In the genomic region with DNA sequence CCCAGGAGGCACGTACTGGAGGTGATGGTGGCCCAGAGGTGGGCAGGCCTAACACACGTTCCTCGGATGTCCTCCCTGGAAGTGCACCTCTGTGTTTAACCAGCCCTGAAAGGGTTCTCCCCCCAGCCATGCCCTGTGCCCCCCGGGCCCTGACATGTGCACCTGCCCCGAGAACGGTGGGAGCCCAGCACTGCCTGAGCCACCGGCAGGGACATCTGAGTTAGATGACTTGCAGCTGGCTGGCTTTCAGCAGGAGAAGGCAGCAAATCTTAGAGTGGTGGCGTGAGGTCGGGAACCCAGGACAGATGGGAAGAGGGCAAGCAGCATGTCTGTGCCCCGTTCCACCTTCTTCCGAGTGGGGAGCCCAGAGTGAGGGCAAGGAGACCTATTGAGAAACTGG, we compare ENCODE assay signal across 19 cellular contexts.
"Had no signal": no experiment of that assay in that cellular context is flagged by ENCODE, and none has a peak within 500 bp of the region (broad histone marks: within the 10 kb centered on the region; RNA-seq: fewer than 3 reads in every experiment).

No MANE protein-coding gene starts in this region.

- H3K4me1 Mint-ChIP-seq: nephron progenitor cell had no signal

- H3K27ac Mint-ChIP-seq: effector memory CD8-positive, alpha-beta T cell; naive thymus-derived CD4-positive, alpha-beta T cell; nephron progenitor cell had no signal

- ATAC-seq: effector memory CD8-positive, alpha-beta T cell; foreskin keratinocyte; left colon; left ventricle myocardium superior; naive thymus-derived CD4-positive, alpha-beta T cell; psoas muscle; right lobe of liver had no signal

- H3K9me3 ChIP-seq: neutrophil, psoas muscle, right lobe of liver, suprapubic skin, thyroid gland, upper lobe of left lung, vagina had no signal

- DNase-seq: effector memory CD8-positive, alpha-beta T cell; erythroblast; foreskin keratinocyte; left colon; left ventricle myocardium superior; mesendoderm; naive thymus-derived CD4-positive, alpha-beta T cell; nephron progenitor cell; psoas muscle; retina; stimulated activated CD4-positive, alpha-beta T cell treated with anti-CD3 and anti-CD28 coated beads, Interleukin-2, amount 100 ng/mL, for 24 hours; stimulated activated CD4-positive, alpha-beta T cell treated with anti-CD3 and anti-CD28 coated beads, Interleukin-4, amount 100 ng/mL, for 4 hours; stimulated activated naive CD4-positive, alpha-beta T cell; thyroid gland; upper lobe of left lung had no signal

- H3K9me3 Mint-ChIP-seq: naive thymus-derived CD4-positive, alpha-beta T cell; nephron progenitor cell had no signal

- H3K4me3 Mint-ChIP-seq: effector memory CD8-positive, alpha-beta T cell; naive thymus-derived CD4-positive, alpha-beta T cell; nephron progenitor cell had no signal

- H3K36me3 Mint-ChIP-seq: naive thymus-derived CD4-positive, alpha-beta T cell had no signal

- H3K36me3 ChIP-seq: neutrophil, right lobe of liver, suprapubic skin, thyroid gland, upper lobe of left lung, vagina had no signal

- H3K27ac ChIP-seq: foreskin keratinocyte, neutrophil, psoas muscle, right lobe of liver, suprapubic skin, thyroid gland, upper lobe of left lung, vagina had no signal

- H3K27me3 Mint-ChIP-seq: effector memory CD8-positive, alpha-beta T cell had no signal

- H3K4me3 ChIP-seq: psoas muscle, right lobe of liver, suprapubic skin, thyroid gland, upper lobe of left lung, vagina had no signal

- H3K27me3 ChIP-seq: foreskin keratinocyte, neutrophil, right lobe of liver, thyroid gland, upper lobe of left lung, vagina had no signal

- H3K4me1 ChIP-seq: foreskin keratinocyte, psoas muscle, right lobe of liver, suprapubic skin, thyroid gland, upper lobe of left lung, vagina had no signal
